ENCODE assay signal across 1 cellular context in the genomic region with DNA sequence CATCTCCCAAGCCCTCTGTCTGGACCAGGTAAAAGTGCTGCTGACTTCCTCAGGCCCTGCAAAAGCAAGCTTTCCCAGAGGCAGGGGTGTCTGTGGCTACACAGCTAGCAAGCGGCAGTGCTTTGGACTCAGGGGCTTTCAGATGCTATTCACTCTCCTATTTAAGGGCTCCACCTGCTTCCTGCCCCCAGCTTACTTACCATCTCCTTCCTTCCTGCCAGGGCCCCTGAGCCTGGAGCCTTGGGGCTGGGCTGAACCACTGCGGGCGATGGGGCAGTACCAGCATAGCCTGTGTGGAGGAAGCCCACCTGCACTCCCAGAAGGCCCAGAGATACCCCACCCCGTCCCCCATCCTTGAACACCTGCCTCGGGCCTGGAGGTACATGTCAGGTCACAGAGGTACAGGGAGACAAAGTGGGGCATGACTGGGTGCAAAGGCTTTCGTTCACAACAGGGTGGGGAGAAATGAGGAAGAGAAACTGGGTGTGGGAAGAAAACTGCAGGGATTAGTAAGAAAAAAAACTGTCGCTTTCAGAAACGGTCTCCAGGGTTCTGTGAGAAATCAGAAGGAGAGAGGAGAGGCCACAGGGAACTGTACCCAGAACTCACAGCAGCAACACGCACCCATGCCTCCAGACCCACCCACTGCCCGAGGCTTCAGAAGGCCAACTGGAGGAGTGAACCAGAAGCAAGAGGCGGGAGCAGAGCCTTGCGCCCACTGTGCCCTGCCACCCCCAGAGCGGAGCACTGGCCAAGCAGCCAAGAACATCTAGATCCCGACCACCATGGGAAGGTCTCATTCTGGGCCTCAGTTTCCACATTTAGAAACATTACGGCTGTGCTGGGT.
TF ChIP-seq lines count a peak whose summit lies in the region.

No MANE protein-coding gene starts in this region.

TF ChIP-seq in GM12878, 131 proteins besides CTCF, POLR2A, EP300 and RAD21 (continues in another document):
- TF ChIP-seq SUPT20H (IDR thresholded peaks at IDR 0.05; ENCODE audit: borderline replicate concordance, control insufficient read depth, low read depth, low read length): no peak
- TF ChIP-seq MYC (IDR thresholded peaks at IDR 0.05; ENCODE audit: insufficient read depth, insufficient read length, insufficient replicate concordance, low read length, severe bottlenecking): no peak
- TF ChIP-seq POLR2AphosphoS5 (IDR thresholded peaks at IDR 0.05; ENCODE audit: low read length): no peak; the same call in none of the 2 replicates
- no peak for TF ChIP-seq JUND (IDR thresholded peaks at IDR 0.05; ENCODE audit: low read depth, low read length)
- no peak; the same call in 1 of the 2 replicates for TF ChIP-seq SMAD5 (IDR thresholded peaks at IDR 0.05; ENCODE audit: low read depth)
- peak; percentile 71; the same call in 1 of the 2 replicates for TF ChIP-seq SMARCA5 (IDR thresholded peaks at IDR 0.05)
- no peak for TF ChIP-seq NFXL1 (IDR thresholded peaks at IDR 0.05; ENCODE audit: borderline replicate concordance)
- TF ChIP-seq, protein P1, sequence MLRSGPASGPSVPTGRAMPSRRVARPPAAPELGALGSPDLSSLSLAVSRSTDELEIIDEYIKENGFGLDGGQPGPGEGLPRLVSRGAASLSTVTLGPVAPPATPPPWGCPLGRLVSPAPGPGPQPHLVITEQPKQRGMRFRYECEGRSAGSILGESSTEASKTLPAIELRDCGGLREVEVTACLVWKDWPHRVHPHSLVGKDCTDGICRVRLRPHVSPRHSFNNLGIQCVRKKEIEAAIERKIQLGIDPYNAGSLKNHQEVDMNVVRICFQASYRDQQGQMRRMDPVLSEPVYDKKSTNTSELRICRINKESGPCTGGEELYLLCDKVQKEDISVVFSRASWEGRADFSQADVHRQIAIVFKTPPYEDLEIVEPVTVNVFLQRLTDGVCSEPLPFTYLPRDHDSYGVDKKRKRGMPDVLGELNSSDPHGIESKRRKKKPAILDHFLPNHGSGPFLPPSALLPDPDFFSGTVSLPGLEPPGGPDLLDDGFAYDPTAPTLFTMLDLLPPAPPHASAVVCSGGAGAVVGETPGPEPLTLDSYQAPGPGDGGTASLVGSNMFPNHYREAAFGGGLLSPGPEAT (IDR thresholded peaks at IDR 0.05; ENCODE audit: low read depth): peak; percentile 98
- no peak for TF ChIP-seq KDM1A (IDR thresholded peaks at IDR 0.05; ENCODE audit: borderline replicate concordance)
- no peak for TF ChIP-seq ZNF622 (IDR thresholded peaks at IDR 0.05)
- TF ChIP-seq ZZZ3 (IDR thresholded peaks at IDR 0.05; ENCODE audit: control insufficient read depth, insufficient read length, low read depth): no peak
- 0 out of 2 replicates have a peak, but pooled peaks have one; percentile 49 for TF ChIP-seq CREB1 (IDR thresholded peaks at IDR 0.05; ENCODE audit: low read depth)
- no peak; the same call in none of the 2 replicates for TF ChIP-seq TCF3 (IDR thresholded peaks at IDR 0.05; ENCODE audit: borderline replicate concordance, insufficient read depth, low read depth, low read length)
- peak; percentile 91 for TF ChIP-seq MTA2 (IDR thresholded peaks at IDR 0.05; ENCODE audit: low read depth)
- TF ChIP-seq HDGF (IDR thresholded peaks at IDR 0.05): no peak; the same call in 1 of the 2 replicates
- no peak for TF ChIP-seq TCF7 (IDR thresholded peaks at IDR 0.05; ENCODE audit: borderline replicate concordance)
- peak; percentile 73 for TF ChIP-seq PAX5 (IDR thresholded peaks at IDR 0.05; ENCODE audit: borderline replicate concordance, low read depth, low read length)
- no peak for TF ChIP-seq ZBTB33 (IDR thresholded peaks at IDR 0.05)
- TF ChIP-seq BCLAF1 (IDR thresholded peaks at IDR 0.05): no peak
- no peak for TF ChIP-seq HDAC6 (IDR thresholded peaks at IDR 0.05; ENCODE audit: unreplicated experiment)
- TF ChIP-seq STAT3 (IDR thresholded peaks at IDR 0.05; ENCODE audit: low read depth, low read length): no peak
- TF ChIP-seq GATAD2B (conservative IDR thresholded peaks at IDR 0.05; ENCODE audit: low read depth): peak; percentile 96
- peak; percentile 67; the same call in 1 of the 2 replicates for TF ChIP-seq CBFB (IDR thresholded peaks at IDR 0.05; ENCODE audit: low read depth)
- TF ChIP-seq HCFC1 (IDR thresholded peaks at IDR 0.05; ENCODE audit: low read length): no peak
- TF ChIP-seq NBN (IDR thresholded peaks at IDR 0.05): peak; percentile 97
- no peak for TF ChIP-seq RBBP5 (conservative IDR thresholded peaks at IDR 0.05)
- TF ChIP-seq PAX8 (IDR thresholded peaks at IDR 0.05): no peak
- TF ChIP-seq SMC3 (IDR thresholded peaks at IDR 0.05; ENCODE audit: borderline replicate concordance, low read length): no peak
- no peak for TF ChIP-seq SUZ12 (IDR thresholded peaks at IDR 0.05; ENCODE audit: unreplicated experiment)
- TF ChIP-seq SIN3A (IDR thresholded peaks at IDR 0.05; ENCODE audit: low read depth, low read length): 0 out of 2 replicates have a peak, but pooled peaks have one; percentile 42
- TF ChIP-seq NR2F1 (conservative IDR thresholded peaks at IDR 0.05): peak; percentile 89
- TF ChIP-seq ZNF274 (IDR thresholded peaks at IDR 0.05; ENCODE audit: insufficient read depth, insufficient read length): no peak
- no peak for TF ChIP-seq STAT1 (conservative IDR thresholded peaks at IDR 0.05)
- TF ChIP-seq SMAD1 (IDR thresholded peaks at IDR 0.05; ENCODE audit: low read depth, partially characterized antibody): peak; percentile 91
- peak in 1 of 2 experiments; percentile 10; a peak in 1 of 3 replicates for TF ChIP-seq EGR1 (IDR thresholded peaks at IDR 0.05; ENCODE audit: borderline replicate concordance in 1 of 2, low read depth in 2 of 2, low read length in 2 of 2)
- TF ChIP-seq, protein P2, sequence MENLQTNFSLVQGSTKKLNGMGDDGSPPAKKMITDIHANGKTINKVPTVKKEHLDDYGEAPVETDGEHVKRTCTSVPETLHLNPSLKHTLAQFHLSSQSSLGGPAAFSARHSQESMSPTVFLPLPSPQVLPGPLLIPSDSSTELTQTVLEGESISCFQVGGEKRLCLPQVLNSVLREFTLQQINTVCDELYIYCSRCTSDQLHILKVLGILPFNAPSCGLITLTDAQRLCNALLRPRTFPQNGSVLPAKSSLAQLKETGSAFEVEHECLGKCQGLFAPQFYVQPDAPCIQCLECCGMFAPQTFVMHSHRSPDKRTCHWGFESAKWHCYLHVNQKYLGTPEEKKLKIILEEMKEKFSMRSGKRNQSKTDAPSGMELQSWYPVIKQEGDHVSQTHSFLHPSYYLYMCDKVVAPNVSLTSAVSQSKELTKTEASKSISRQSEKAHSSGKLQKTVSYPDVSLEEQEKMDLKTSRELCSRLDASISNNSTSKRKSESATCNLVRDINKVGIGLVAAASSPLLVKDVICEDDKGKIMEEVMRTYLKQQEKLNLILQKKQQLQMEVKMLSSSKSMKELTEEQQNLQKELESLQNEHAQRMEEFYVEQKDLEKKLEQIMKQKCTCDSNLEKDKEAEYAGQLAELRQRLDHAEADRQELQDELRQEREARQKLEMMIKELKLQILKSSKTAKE (IDR thresholded peaks at IDR 0.05; ENCODE audit: low read depth, poor library complexity, severe bottlenecking): peak; percentile 83
- peak; percentile 42; the same call in 1 of the 2 replicates for TF ChIP-seq NKRF (conservative IDR thresholded peaks at IDR 0.05)
- TF ChIP-seq BMI1 (IDR thresholded peaks at IDR 0.05; ENCODE audit: borderline replicate concordance): no peak
- no peak for TF ChIP-seq PBX3 (IDR thresholded peaks at IDR 0.05; ENCODE audit: insufficient replicate concordance, low read depth, low read length)
- 0 out of 2 replicates have a peak, but pooled peaks have one; percentile 39 for TF ChIP-seq MXI1 (IDR thresholded peaks at IDR 0.05; ENCODE audit: low read depth, low read length)
- peak; percentile 30 for TF ChIP-seq E2F8 (IDR thresholded peaks at IDR 0.05; ENCODE audit: low read depth, partially characterized antibody)
- TF ChIP-seq SP1 (IDR thresholded peaks at IDR 0.05; ENCODE audit: low read depth, low read length): peak; percentile 44
- TF ChIP-seq ESRRA (IDR thresholded peaks at IDR 0.05; ENCODE audit: low read length): no peak
